Comparison of ENCODE assay signal across 25 cellular contexts in genomic region chr3:101144080-101144479, GRCh38.
"Had no signal": no experiment of that assay in that cellular context is flagged by ENCODE, and none has a peak within 500 bp of the region (broad histone marks: within the 10 kb centered on the region; RNA-seq: fewer than 3 reads in every experiment).

No MANE protein-coding gene starts in this region.

- ATAC-seq: activated CD4-positive, CD25-positive, alpha-beta regulatory T cell treated with anti-CD3 and anti-CD28 coated beads, Interleukin-2, amount 50 U/mL, for 24 hours; esophagus mucosa; natural killer cell treated with Interleukin-12 subunit alpha and Interleukin-12 subunit beta and Interleukin-15 and Interleukin-18, amount 100 ng/mL, for 72 hours; right lobe of liver; stimulated activated effector memory CD8-positive, alpha-beta T cell treated with anti-CD3 and anti-CD28 coated beads, Interleukin-12 subunit alpha, Interleukin-12 subunit beta, amount 100 ng/mL, for 72 hours had no signal

- H3K4me1 Mint-ChIP-seq: activated naive CD4-positive, alpha-beta T cell treated with anti-CD3 and anti-CD28 coated beads, Interleukin-2, amount 10 ng/mL, durations not matched to agents 7 days and 5 days; brain; immature natural killer cell; memory B cell; stimulated activated effector memory CD8-positive, alpha-beta T cell treated with anti-CD3 and anti-CD28 coated beads, Interleukin-12 subunit alpha, Interleukin-12 subunit beta, amount 100 ng/mL, for 72 hours had no signal

- H3K9me3 ChIP-seq: ascending aorta, right lobe of liver, thoracic aorta, vagina had no signal

- H3K9me3 Mint-ChIP-seq: activated CD4-positive, alpha-beta memory T cell treated with anti-CD3 and anti-CD28 coated beads for 36 hours; activated CD4-positive, alpha-beta T cell treated with anti-CD3 and anti-CD28 coated beads, Interleukin-2, amount 10 ng/mL, durations not matched to agents 24 days and 14 days; activated naive CD4-positive, alpha-beta T cell treated with anti-CD3 and anti-CD28 coated beads, Interleukin-2, amount 10 ng/mL, durations not matched to agents 7 days and 5 days; activated naive CD8-positive, alpha-beta T cell treated with anti-CD3 and anti-CD28 coated beads, Interleukin-2, amount 10 ng/mL, durations not matched to agents 7 days and 5 days; activated T-cell treated with anti-CD3 and anti-CD28 coated beads, Interleukin-2, amount 50 U/mL, for 24 hours; brain; immature natural killer cell; stimulated activated effector memory CD8-positive, alpha-beta T cell treated with anti-CD3 and anti-CD28 coated beads, Interleukin-12 subunit alpha, Interleukin-12 subunit beta, amount 100 ng/mL, for 72 hours; stimulated activated naive CD8-positive, alpha-beta T cell treated with anti-CD3 and anti-CD28 coated beads, Interleukin-15, Interleukin-2, amounts not matched to agents 100 ng/mL and 50 ng/mL, for 24 hours; type B pancreatic cell had no signal

- H3K4me3 Mint-ChIP-seq: activated CD4-positive, alpha-beta memory T cell treated with anti-CD3 and anti-CD28 coated beads for 36 hours; activated CD4-positive, alpha-beta T cell treated with anti-CD3 and anti-CD28 coated beads, Interleukin-2, amount 10 ng/mL, durations not matched to agents 24 days and 14 days; activated naive CD4-positive, alpha-beta T cell treated with anti-CD3 and anti-CD28 coated beads, Interleukin-2, amount 10 ng/mL, durations not matched to agents 7 days and 5 days; activated naive CD8-positive, alpha-beta T cell treated with anti-CD3 and anti-CD28 coated beads, Interleukin-2, amount 10 ng/mL, durations not matched to agents 7 days and 5 days; activated T-cell treated with anti-CD3 and anti-CD28 coated beads, Interleukin-2, amount 50 U/mL, for 24 hours; brain; immature natural killer cell; memory B cell; natural killer cell treated with Interleukin-12 subunit alpha and Interleukin-12 subunit beta and Interleukin-15 and Interleukin-18, amount 100 ng/mL, for 72 hours; stimulated activated effector memory CD8-positive, alpha-beta T cell treated with anti-CD3 and anti-CD28 coated beads, Interleukin-12 subunit alpha, Interleukin-12 subunit beta, amount 100 ng/mL, for 72 hours; stimulated activated naive CD8-positive, alpha-beta T cell treated with anti-CD3 and anti-CD28 coated beads, Interleukin-15, Interleukin-2, amounts not matched to agents 100 ng/mL and 50 ng/mL, for 24 hours; type B pancreatic cell had no signal

- H3K27ac Mint-ChIP-seq: activated CD4-positive, alpha-beta memory T cell treated with anti-CD3 and anti-CD28 coated beads for 36 hours; activated CD4-positive, alpha-beta T cell treated with anti-CD3 and anti-CD28 coated beads, Interleukin-2, amount 10 ng/mL, durations not matched to agents 24 days and 14 days; activated naive CD4-positive, alpha-beta T cell treated with anti-CD3 and anti-CD28 coated beads, Interleukin-2, amount 10 ng/mL, durations not matched to agents 7 days and 5 days; activated naive CD8-positive, alpha-beta T cell treated with anti-CD3 and anti-CD28 coated beads, Interleukin-2, amount 10 ng/mL, durations not matched to agents 7 days and 5 days; activated T-cell treated with anti-CD3 and anti-CD28 coated beads, Interleukin-2, amount 50 U/mL, for 24 hours; brain; immature natural killer cell; memory B cell; natural killer cell treated with Interleukin-12 subunit alpha and Interleukin-12 subunit beta and Interleukin-15 and Interleukin-18, amount 100 ng/mL, for 72 hours; stimulated activated effector memory CD8-positive, alpha-beta T cell treated with anti-CD3 and anti-CD28 coated beads, Interleukin-12 subunit alpha, Interleukin-12 subunit beta, amount 100 ng/mL, for 72 hours; stimulated activated naive CD8-positive, alpha-beta T cell treated with anti-CD3 and anti-CD28 coated beads, Interleukin-15, Interleukin-2, amounts not matched to agents 100 ng/mL and 50 ng/mL, for 24 hours; type B pancreatic cell had no signal

- DNase-seq: activated CD4-positive, alpha-beta memory T cell treated with anti-CD3 and anti-CD28 coated beads for 36 hours; activated CD8-positive, alpha-beta memory T cell treated with anti-CD3 and anti-CD28 coated beads, Interleukin-2, amount 50 U/mL, for 48 hours; activated gamma-delta T cell; activated naive CD4-positive, alpha-beta T cell treated with anti-CD3 and anti-CD28 coated beads, Interleukin-2, amount 10 ng/mL, durations not matched to agents 7 days and 5 days; activated naive CD8-positive, alpha-beta T cell treated with anti-CD3 and anti-CD28 coated beads, Interleukin-2, amount 10 ng/mL, durations not matched to agents 7 days and 5 days; activated T-cell treated with anti-CD3 and anti-CD28 coated beads, Interleukin-2, amount 50 U/mL, for 24 hours; foreskin fibroblast; head of caudate nucleus; immature natural killer cell; right lobe of liver; stimulated activated CD4-positive, alpha-beta T cell treated with anti-CD3 and anti-CD28 coated beads, Interleukin-4, amount 100 ng/mL, for 24 hours had no signal

- H3K27me3 Mint-ChIP-seq: brain, type B pancreatic cell had no signal

- H3K4me3 ChIP-seq: ascending aorta, coronary artery, right lobe of liver, thoracic aorta, vagina had no signal

- H3K36me3 Mint-ChIP-seq: activated CD4-positive, alpha-beta memory T cell treated with anti-CD3 and anti-CD28 coated beads for 36 hours; activated naive CD4-positive, alpha-beta T cell treated with anti-CD3 and anti-CD28 coated beads, Interleukin-2, amount 10 ng/mL, durations not matched to agents 7 days and 5 days; activated naive CD8-positive, alpha-beta T cell treated with anti-CD3 and anti-CD28 coated beads, Interleukin-2, amount 10 ng/mL, durations not matched to agents 7 days and 5 days; brain; immature natural killer cell; memory B cell; stimulated activated effector memory CD8-positive, alpha-beta T cell treated with anti-CD3 and anti-CD28 coated beads, Interleukin-12 subunit alpha, Interleukin-12 subunit beta, amount 100 ng/mL, for 72 hours; type B pancreatic cell had no signal

- H3K27me3 ChIP-seq: ascending aorta, right lobe of liver, vagina had no signal

- H3K4me1 ChIP-seq: ascending aorta, right lobe of liver, vagina had no signal

- H3K36me3 ChIP-seq: ascending aorta, right lobe of liver, thoracic aorta, vagina had no signal

- H3K27ac ChIP-seq: ascending aorta, coronary artery, right lobe of liver, thoracic aorta, vagina, VCaP had no signal
